31 cellular contexts compared by ENCODE assay signal in the genomic region with DNA sequence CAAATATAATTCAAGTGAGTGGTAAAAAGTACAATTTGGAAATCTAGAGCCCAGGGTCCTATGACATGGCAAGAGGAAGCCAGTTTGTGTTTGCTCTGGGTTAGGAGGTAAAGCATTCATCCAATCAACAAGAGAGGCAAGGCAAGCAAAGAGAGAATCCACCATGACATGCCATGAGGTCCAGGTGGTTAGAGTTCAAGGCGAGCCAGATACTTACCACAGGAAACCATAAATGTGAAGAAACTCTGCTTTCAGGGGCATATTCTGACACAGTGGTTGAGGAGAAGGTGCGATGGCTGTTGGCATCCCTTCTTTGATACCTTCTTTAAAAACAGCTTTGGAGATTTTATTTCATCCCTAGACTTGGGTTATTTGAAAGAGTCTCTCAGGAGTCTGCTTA.
"Had no signal": no experiment of that assay in that cellular context is flagged by ENCODE, and none has a peak within 500 bp of the region (broad histone marks: within the 10 kb centered on the region; RNA-seq: fewer than 3 reads in every experiment).

No MANE protein-coding gene starts in this region.

- H3K9me3 Mint-ChIP-seq: activated CD4-positive, alpha-beta memory T cell treated with anti-CD3 and anti-CD28 coated beads for 36 hours; activated CD4-positive, alpha-beta T cell treated with anti-CD3 and anti-CD28 coated beads, Interleukin-2, amount 10 ng/mL, durations not matched to agents 24 days and 14 days; activated naive CD4-positive, alpha-beta T cell treated with anti-CD3 and anti-CD28 coated beads for 36 hours; activated naive CD4-positive, alpha-beta T cell treated with anti-CD3 and anti-CD28 coated beads, Interleukin-2, amount 50 U/mL, for 24 hours; activated naive CD8-positive, alpha-beta T cell treated with anti-CD3 and anti-CD28 coated beads for 36 hours; activated T-helper 1 cell treated with anti-CD3 and anti-CD28 coated beads, Interleukin-12 subunit alpha, Interleukin-12 subunit beta, Interleukin-2, Interleukin-4 antibody, amounts not matched to agents 30 ng/mL and 10 ng/mL and 1 ng/mL, durations not matched to agents 14 hours and 24 hours and 36 hours; activated T-helper 2 cell treated with anti-CD3 and anti-CD28 coated beads, Interferon-gamma antibody, Interleukin-2, Interleukin-4, amounts not matched to agents 10 μg/mL and 5 μg/mL and 100 μg/mL, durations not matched to agents 14 hours and 24 hours and 36 hours; central memory CD8-positive, alpha-beta T cell; dendritic cell treated with granulocyte-macrophage colony-stimulating factor and Interleukin-4, amounts not matched to agents 40 ng/mL and 50 ng/mL, for 4 days had no signal

- H3K27ac ChIP-seq: brain microvascular endothelial cell, coronary artery, dorsolateral prefrontal cortex had no signal

- FAIRE-seq: astrocyte, bronchial epithelial cell, frontal cortex had no signal

- H3K36me3 ChIP-seq: brain microvascular endothelial cell had no signal

- H3K4me1 Mint-ChIP-seq: activated CD4-positive, alpha-beta T cell treated with anti-CD3 and anti-CD28 coated beads for 36 hours; activated CD4-positive, alpha-beta T cell treated with anti-CD3 and anti-CD28 coated beads, Interleukin-2, amount 10 ng/mL, durations not matched to agents 24 days and 14 days; activated naive CD4-positive, alpha-beta T cell treated with anti-CD3 and anti-CD28 coated beads, Interleukin-2, amount 50 U/mL, for 24 hours; activated naive CD8-positive, alpha-beta T cell treated with anti-CD3 and anti-CD28 coated beads for 36 hours; central memory CD8-positive, alpha-beta T cell had no signal

- H3K36me3 Mint-ChIP-seq: activated CD4-positive, alpha-beta memory T cell treated with anti-CD3 and anti-CD28 coated beads for 36 hours; activated CD8-positive, alpha-beta memory T cell treated with anti-CD3 and anti-CD28 coated beads, Interleukin-2, amount 10 ng/mL, durations not matched to agents 7 days and 5 days; activated naive CD4-positive, alpha-beta T cell treated with anti-CD3 and anti-CD28 coated beads, Interleukin-2, amount 50 U/mL, for 24 hours; activated naive CD8-positive, alpha-beta T cell treated with anti-CD3 and anti-CD28 coated beads for 36 hours had no signal

- DNase-seq: activated CD4-positive, alpha-beta memory T cell treated with anti-CD3 and anti-CD28 coated beads for 36 hours; activated CD4-positive, alpha-beta T cell treated with anti-CD3 and anti-CD28 coated beads for 36 hours; activated CD4-positive, alpha-beta T cell treated with anti-CD3 and anti-CD28 coated beads, Interleukin-2, amount 10 ng/mL, durations not matched to agents 24 days and 14 days; activated CD4-positive, CD25-positive, alpha-beta regulatory T cell; activated CD4-positive, CD25-positive, alpha-beta regulatory T cell treated with anti-CD3 and anti-CD28 coated beads, Interleukin-2, amount 50 U/mL, for 72 hours; activated CD8-positive, alpha-beta memory T cell treated with anti-CD3 and anti-CD28 coated beads, Interleukin-2, amount 10 ng/mL, durations not matched to agents 7 days and 5 days; activated CD8-positive, alpha-beta memory T cell treated with anti-CD3 and anti-CD28 coated beads, Interleukin-2, amount 50 U/mL, for 4 hours; activated CD8-positive, alpha-beta T cell treated with anti-CD3 and anti-CD28 coated beads, Interleukin-2, amount 10 ng/mL, durations not matched to agents 7 days and 5 days; activated effector memory CD4-positive, alpha-beta T cell treated with anti-CD3 and anti-CD28 coated beads, Interleukin-2, amount 50 U/mL, for 16 hours; activated naive CD4-positive, alpha-beta T cell treated with anti-CD3 and anti-CD28 coated beads for 36 hours; activated naive CD8-positive, alpha-beta T cell treated with anti-CD3 and anti-CD28 coated beads for 36 hours; activated T-cell treated with anti-CD3 and anti-CD28 coated beads, Interleukin-2, amount 50 U/mL, for 1 hour; activated T-cell treated with anti-CD3 and anti-CD28 coated beads, Interleukin-2, amount 50 U/mL, for 48 hours; amniotic stem cell; anterior cingulate cortex; brain microvascular endothelial cell; dorsolateral prefrontal cortex; effector memory CD4-positive, alpha-beta T cell; endodermal cell; foreskin fibroblast; head of caudate nucleus had no signal

- ATAC-seq: activated CD4-positive, alpha-beta T cell treated with anti-CD3 and anti-CD28 coated beads for 36 hours; activated CD8-positive, alpha-beta memory T cell treated with anti-CD3 and anti-CD28 coated beads, Interleukin-2, amount 10 ng/mL, durations not matched to agents 7 days and 5 days; activated CD8-positive, alpha-beta T cell treated with anti-CD3 and anti-CD28 coated beads, Interleukin-2, amount 10 ng/mL, durations not matched to agents 7 days and 5 days; esophagus mucosa had no signal

- H3K27me3 ChIP-seq: brain microvascular endothelial cell had no signal

- H3K4me3 ChIP-seq: coronary artery, dorsolateral prefrontal cortex had no signal

- H3K27ac Mint-ChIP-seq: activated CD4-positive, alpha-beta memory T cell treated with anti-CD3 and anti-CD28 coated beads for 36 hours; activated CD4-positive, alpha-beta T cell treated with anti-CD3 and anti-CD28 coated beads for 36 hours; activated CD4-positive, alpha-beta T cell treated with anti-CD3 and anti-CD28 coated beads, Interleukin-2, amount 10 ng/mL, durations not matched to agents 24 days and 14 days; activated CD8-positive, alpha-beta memory T cell treated with anti-CD3 and anti-CD28 coated beads, Interleukin-2, amount 10 ng/mL, durations not matched to agents 7 days and 5 days; activated CD8-positive, alpha-beta T cell treated with anti-CD3 and anti-CD28 coated beads, Interleukin-2, amount 10 ng/mL, durations not matched to agents 7 days and 5 days; activated naive CD4-positive, alpha-beta T cell treated with anti-CD3 and anti-CD28 coated beads for 36 hours; activated naive CD4-positive, alpha-beta T cell treated with anti-CD3 and anti-CD28 coated beads, Interleukin-2, amount 50 U/mL, for 24 hours; activated naive CD8-positive, alpha-beta T cell treated with anti-CD3 and anti-CD28 coated beads for 36 hours; activated T-helper 1 cell treated with anti-CD3 and anti-CD28 coated beads, Interleukin-12 subunit alpha, Interleukin-12 subunit beta, Interleukin-2, Interleukin-4 antibody, amounts not matched to agents 30 ng/mL and 10 ng/mL and 1 ng/mL, durations not matched to agents 14 hours and 24 hours and 36 hours; activated T-helper 2 cell treated with anti-CD3 and anti-CD28 coated beads, Interferon-gamma antibody, Interleukin-2, Interleukin-4, amounts not matched to agents 10 μg/mL and 5 μg/mL and 100 μg/mL, durations not matched to agents 14 hours and 24 hours and 36 hours; dendritic cell treated with granulocyte-macrophage colony-stimulating factor and Interleukin-4, amounts not matched to agents 40 ng/mL and 50 ng/mL, for 4 days; endodermal cell had no signal

- H3K4me3 Mint-ChIP-seq: activated CD4-positive, alpha-beta memory T cell treated with anti-CD3 and anti-CD28 coated beads for 36 hours; activated CD4-positive, alpha-beta T cell treated with anti-CD3 and anti-CD28 coated beads for 36 hours; activated CD4-positive, alpha-beta T cell treated with anti-CD3 and anti-CD28 coated beads, Interleukin-2, amount 10 ng/mL, durations not matched to agents 24 days and 14 days; activated CD8-positive, alpha-beta memory T cell treated with anti-CD3 and anti-CD28 coated beads, Interleukin-2, amount 10 ng/mL, durations not matched to agents 7 days and 5 days; activated CD8-positive, alpha-beta T cell treated with anti-CD3 and anti-CD28 coated beads, Interleukin-2, amount 10 ng/mL, durations not matched to agents 7 days and 5 days; activated naive CD4-positive, alpha-beta T cell treated with anti-CD3 and anti-CD28 coated beads for 36 hours; activated naive CD4-positive, alpha-beta T cell treated with anti-CD3 and anti-CD28 coated beads, Interleukin-2, amount 50 U/mL, for 24 hours; activated naive CD8-positive, alpha-beta T cell treated with anti-CD3 and anti-CD28 coated beads for 36 hours; activated T-helper 1 cell treated with anti-CD3 and anti-CD28 coated beads, Interleukin-12 subunit alpha, Interleukin-12 subunit beta, Interleukin-2, Interleukin-4 antibody, amounts not matched to agents 30 ng/mL and 10 ng/mL and 1 ng/mL, durations not matched to agents 14 hours and 24 hours and 36 hours; central memory CD8-positive, alpha-beta T cell; dendritic cell treated with granulocyte-macrophage colony-stimulating factor and Interleukin-4, amounts not matched to agents 40 ng/mL and 50 ng/mL, for 4 days; endodermal cell had no signal

- H3K27me3 Mint-ChIP-seq: activated CD4-positive, alpha-beta memory T cell treated with anti-CD3 and anti-CD28 coated beads for 36 hours; activated CD4-positive, alpha-beta T cell treated with anti-CD3 and anti-CD28 coated beads for 36 hours; central memory CD8-positive, alpha-beta T cell; dendritic cell treated with granulocyte-macrophage colony-stimulating factor and Interleukin-4, amounts not matched to agents 40 ng/mL and 50 ng/mL, for 4 days had no signal
